1 cellular context compared by ENCODE assay signal in the genomic region with DNA sequence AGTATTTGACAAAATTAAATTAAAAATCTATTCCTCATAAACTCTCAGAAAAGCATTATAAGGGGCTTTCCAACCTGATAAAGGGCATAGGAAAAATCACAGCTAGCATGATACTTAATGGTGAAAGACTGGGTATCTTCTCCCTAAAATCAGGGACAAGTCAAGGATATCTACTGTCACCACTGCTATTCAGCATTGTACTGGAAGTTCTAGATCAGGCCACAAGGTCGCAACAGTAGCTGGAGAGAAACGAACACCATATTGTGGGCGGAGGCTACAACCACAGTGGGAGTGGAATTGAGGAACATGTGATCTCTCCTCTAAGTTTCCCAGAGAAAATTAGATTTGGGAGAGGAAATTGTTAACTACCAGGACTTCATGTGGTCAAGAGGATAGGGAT.
TF ChIP-seq lines count a peak whose summit lies in the region.

No MANE protein-coding gene starts in this region.

TF ChIP-seq in GM23338, 12 proteins besides CTCF, POLR2A, EP300 and RAD21 (continued from another document):
- TF ChIP-seq, protein P1, sequence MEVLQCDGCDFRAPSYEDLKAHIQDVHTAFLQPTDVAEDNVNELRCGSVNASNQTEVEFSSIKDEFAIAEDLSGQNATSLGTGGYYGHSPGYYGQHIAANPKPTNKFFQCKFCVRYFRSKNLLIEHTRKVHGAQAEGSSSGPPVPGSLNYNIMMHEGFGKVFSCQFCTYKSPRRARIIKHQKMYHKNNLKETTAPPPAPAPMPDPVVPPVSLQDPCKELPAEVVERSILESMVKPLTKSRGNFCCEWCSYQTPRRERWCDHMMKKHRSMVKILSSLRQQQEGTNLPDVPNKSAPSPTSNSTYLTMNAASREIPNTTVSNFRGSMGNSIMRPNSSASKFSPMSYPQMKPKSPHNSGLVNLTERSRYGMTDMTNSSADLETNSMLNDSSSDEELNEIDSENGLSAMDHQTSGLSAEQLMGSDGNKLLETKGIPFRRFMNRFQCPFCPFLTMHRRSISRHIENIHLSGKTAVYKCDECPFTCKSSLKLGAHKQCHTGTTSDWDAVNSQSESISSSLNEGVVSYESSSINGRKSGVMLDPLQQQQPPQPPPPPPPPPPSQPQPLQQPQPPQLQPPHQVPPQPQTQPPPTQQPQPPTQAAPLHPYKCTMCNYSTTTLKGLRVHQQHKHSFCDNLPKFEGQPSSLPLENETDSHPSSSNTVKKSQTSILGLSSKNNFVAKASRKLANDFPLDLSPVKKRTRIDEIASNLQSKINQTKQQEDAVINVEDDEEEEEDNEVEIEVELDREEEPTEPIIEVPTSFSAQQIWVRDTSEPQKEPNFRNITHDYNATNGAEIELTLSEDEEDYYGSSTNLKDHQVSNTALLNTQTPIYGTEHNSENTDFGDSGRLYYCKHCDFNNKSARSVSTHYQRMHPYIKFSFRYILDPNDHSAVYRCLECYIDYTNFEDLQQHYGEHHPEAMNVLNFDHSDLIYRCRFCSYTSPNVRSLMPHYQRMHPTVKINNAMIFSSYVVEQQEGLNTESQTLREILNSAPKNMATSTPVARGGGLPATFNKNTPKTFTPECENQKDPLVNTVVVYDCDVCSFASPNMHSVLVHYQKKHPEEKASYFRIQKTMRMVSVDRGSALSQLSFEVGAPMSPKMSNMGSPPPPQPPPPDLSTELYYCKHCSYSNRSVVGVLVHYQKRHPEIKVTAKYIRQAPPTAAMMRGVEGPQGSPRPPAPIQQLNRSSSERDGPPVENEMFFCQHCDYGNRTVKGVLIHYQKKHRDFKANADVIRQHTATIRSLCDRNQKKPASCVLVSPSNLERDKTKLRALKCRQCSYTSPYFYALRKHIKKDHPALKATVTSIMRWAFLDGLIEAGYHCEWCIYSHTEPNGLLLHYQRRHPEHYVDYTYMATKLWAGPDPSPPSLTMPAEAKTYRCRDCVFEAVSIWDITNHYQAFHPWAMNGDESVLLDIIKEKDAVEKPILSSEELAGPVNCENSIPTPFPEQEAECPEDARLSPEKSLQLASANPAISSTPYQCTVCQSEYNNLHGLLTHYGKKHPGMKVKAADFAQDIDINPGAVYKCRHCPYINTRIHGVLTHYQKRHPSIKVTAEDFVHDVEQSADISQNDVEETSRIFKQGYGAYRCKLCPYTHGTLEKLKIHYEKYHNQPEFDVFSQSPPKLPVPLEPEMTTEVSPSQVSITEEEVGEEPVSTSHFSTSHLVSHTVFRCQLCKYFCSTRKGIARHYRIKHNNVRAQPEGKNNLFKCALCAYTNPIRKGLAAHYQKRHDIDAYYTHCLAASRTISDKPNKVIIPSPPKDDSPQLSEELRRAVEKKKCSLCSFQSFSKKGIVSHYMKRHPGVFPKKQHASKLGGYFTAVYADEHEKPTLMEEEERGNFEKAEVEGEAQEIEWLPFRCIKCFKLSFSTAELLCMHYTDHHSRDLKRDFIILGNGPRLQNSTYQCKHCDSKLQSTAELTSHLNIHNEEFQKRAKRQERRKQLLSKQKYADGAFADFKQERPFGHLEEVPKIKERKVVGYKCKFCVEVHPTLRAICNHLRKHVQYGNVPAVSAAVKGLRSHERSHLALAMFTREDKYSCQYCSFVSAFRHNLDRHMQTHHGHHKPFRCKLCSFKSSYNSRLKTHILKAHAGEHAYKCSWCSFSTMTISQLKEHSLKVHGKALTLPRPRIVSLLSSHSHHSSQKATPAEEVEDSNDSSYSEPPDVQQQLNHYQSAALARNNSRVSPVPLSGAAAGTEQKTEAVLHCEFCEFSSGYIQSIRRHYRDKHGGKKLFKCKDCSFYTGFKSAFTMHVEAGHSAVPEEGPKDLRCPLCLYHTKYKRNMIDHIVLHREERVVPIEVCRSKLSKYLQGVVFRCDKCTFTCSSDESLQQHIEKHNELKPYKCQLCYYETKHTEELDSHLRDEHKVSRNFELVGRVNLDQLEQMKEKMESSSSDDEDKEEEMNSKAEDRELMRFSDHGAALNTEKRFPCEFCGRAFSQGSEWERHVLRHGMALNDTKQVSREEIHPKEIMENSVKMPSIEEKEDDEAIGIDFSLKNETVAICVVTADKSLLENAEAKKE (CRISPR knock-in tag; IDR thresholded peaks at IDR 0.05), result no peak
- TF ChIP-seq JUNB (IDR thresholded peaks at IDR 0.05; ENCODE audit: unreplicated experiment), result no peak
- no peak for TF ChIP-seq EZH2 (IDR thresholded peaks at IDR 0.05; ENCODE audit: low read depth, unreplicated experiment)
- TF ChIP-seq POLR2AphosphoS5 (IDR thresholded peaks at IDR 0.05; ENCODE audit: low read depth), result no peak
- no peak for TF ChIP-seq ZNF114 (CRISPR knock-in tag; IDR thresholded peaks at IDR 0.05)
- no peak for TF ChIP-seq NANOG (IDR thresholded peaks at IDR 0.05; ENCODE audit: borderline replicate concordance)
